Comparison of ENCODE assay signal across 1 cellular context in the genomic region with DNA sequence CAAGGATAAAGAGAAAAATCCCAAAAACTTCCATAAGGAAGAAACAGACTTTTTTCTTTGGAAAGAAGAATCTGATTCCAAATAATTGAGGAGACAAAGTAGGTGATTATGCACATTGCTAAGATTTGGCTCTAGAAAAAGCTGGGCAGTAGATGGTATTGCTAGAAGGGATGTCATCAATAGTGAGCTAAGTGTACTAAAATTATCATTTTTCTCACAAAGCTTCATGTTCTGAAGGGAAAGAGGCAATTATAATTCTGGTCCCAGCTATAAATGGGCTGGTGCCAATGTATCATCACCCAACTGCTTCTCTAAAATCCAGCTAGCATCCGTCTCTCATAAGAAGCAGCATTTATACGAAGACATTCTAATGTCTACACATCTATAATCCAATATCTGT.
TF ChIP-seq lines count a peak whose summit lies in the region.

No MANE protein-coding gene starts in this region.

TF ChIP-seq in endothelial cell of umbilical vein, 7 proteins besides CTCF, POLR2A, EP300 and RAD21:
- TF ChIP-seq EZH2 (IDR thresholded peaks at IDR 0.05; ENCODE audit: borderline replicate concordance, low read depth, low read length, severe bottlenecking) (no peak), GATA2 (IDR thresholded peaks at IDR 0.05; ENCODE audit: insufficient read depth, insufficient read length, low read depth, low read length) (no peak), MYC (IDR thresholded peaks at IDR 0.05; ENCODE audit: low read depth, low read length) (no peak), POLR2AphosphoS5 (IDR thresholded peaks at IDR 0.05; ENCODE audit: insufficient read depth, low read depth, low read length) (no peak), FOS (IDR thresholded peaks at IDR 0.05; ENCODE audit: borderline replicate concordance, insufficient read depth, low read length) (no peak), JUN (IDR thresholded peaks at IDR 0.05; ENCODE audit: borderline replicate concordance, insufficient read depth, insufficient read length, low read depth) (no peak)
- TF ChIP-seq, protein P1, sequence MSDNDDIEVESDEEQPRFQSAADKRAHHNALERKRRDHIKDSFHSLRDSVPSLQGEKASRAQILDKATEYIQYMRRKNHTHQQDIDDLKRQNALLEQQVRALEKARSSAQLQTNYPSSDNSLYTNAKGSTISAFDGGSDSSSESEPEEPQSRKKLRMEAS (IDR thresholded peaks at IDR 0.05; ENCODE audit: insufficient read depth, insufficient read length), result no peak
TF ChIP-seq in endothelial cell of umbilical vein: peak in this region for 0.
